12 cellular contexts compared by ENCODE assay signal in the genomic region with DNA sequence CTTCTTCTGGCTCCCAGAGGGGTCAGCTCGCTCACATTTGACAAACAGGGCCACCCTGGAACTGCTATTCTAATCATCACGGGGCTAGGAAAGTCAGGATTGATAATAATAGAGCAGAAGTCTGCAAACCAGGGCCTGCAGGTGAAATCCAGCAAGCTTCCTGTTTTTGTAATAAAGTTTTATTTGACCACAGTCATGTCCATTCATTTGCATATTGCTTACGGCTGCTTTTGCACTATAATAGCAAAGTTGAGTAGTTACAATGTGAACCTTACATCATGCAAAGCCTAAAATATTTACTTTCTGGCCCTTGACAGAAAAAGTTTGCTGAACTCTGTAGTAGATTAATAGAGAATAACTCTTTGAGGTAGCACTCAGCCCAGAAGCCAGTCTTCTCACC.
DNase-seq lines count a peak whose midpoint lies in the region; ATAC-seq and TF ChIP-seq lines count a peak whose summit lies in the region.
"Had no signal": no experiment of that assay in that cellular context is flagged by ENCODE, and none has a peak within 500 bp of the region (broad histone marks: within the 10 kb centered on the region; RNA-seq: fewer than 3 reads in every experiment).

No MANE protein-coding gene starts in this region.

- H3K4me1 Mint-ChIP-seq in activated CD8-positive, alpha-beta memory T cell treated with anti-CD3 and anti-CD28 coated beads, Interleukin-2, amount 10 ng/mL, durations not matched to agents 7 days and 5 days, result peaks cover 49% of the 10 kb centered on the region
- H3K4me1 Mint-ChIP-seq in chondrocyte (ENCODE audit: low read depth), result peaks cover 12% of the 10 kb centered on the region
- H3K4me1 Mint-ChIP-seq: naive B cell had no signal

- peaks cover 81% of the 10 kb centered on the region for H3K4me1 ChIP-seq in OCI-LY1 (ENCODE audit: insufficient read depth, low read length, severe bottlenecking)

- peak overlapping the region; percentile 47 for H3K4me2 ChIP-seq in OCI-LY1 (ENCODE audit: low read length)

- no peak for ATAC-seq in activated CD8-positive, alpha-beta memory T cell treated with anti-CD3 and anti-CD28 coated beads, Interleukin-2, amount 10 ng/mL, durations not matched to agents 7 days and 5 days
- ATAC-seq in HG02943 (IDR thresholded peaks at IDR 0.05; ENCODE audit: low read depth, unreplicated experiment), result peak; percentile 10
- ATAC-seq: CD8-positive, alpha-beta T cell had no signal

- no peaks in the 10 kb centered on the region for H3K27me3 ChIP-seq in OCI-LY1 (ENCODE audit: insufficient read depth, low read length)

- CTCF ChIA-PET in activated CD8-positive, alpha-beta memory T cell treated with anti-CD3 and anti-CD28 coated beads, Interleukin-2, amount 10 ng/mL, durations not matched to agents 7 days and 5 days (lab: Charles Lee), result interaction anchor here (1.8 to 5.0 kb wide), 2 partner anchors 14 to 21 kb away, joined by 6 to 34 read pairs; no protein-coding TSS in a partner anchor

- H2AFZ ChIP-seq in OCI-LY1 (ENCODE audit: low read length), result peak overlapping the region; percentile 25

- no peak for DNase-seq in activated CD8-positive, alpha-beta memory T cell treated with anti-CD3 and anti-CD28 coated beads, Interleukin-2, amount 10 ng/mL, durations not matched to agents 7 days and 5 days
- no peak for DNase-seq in activated CD8-positive, alpha-beta memory T cell treated with anti-CD3 and anti-CD28 coated beads for 24 hours
- DNase-seq in NCI-H524 treated with DMSO at 0.1 percent for 48 hours (lab: John Stamatoyannopoulos, UW) (no peak), chondrocyte (ENCODE audit: low spot score) (no peak), DMS153 treated with DMSO at 0.1 percent for 48 hours (lab: John Stamatoyannopoulos, UW; ENCODE audit: unreplicated experiment) (no peak), OCI-M1 (lab: John Stamatoyannopoulos, UW) (no peak)
- DNase-seq: CD8-positive, alpha-beta T cell; naive B cell; NCI-H1105 treated with DMSO at 0.1 percent for 48 hours had no signal

- peaks cover 7% of the 10 kb centered on the region for H3K27me3 Mint-ChIP-seq in activated CD8-positive, alpha-beta memory T cell treated with anti-CD3 and anti-CD28 coated beads, Interleukin-2, amount 10 ng/mL, durations not matched to agents 7 days and 5 days
- no peaks in the 10 kb centered on the region for H3K27me3 Mint-ChIP-seq in chondrocyte (ENCODE audit: low read depth)

- no peaks in the 10 kb centered on the region for H4K20me1 ChIP-seq in OCI-LY1 (ENCODE audit: insufficient read depth, low read length)

- peak overlapping the region; percentile 48 for H3K4me3 ChIP-seq in OCI-LY1 (ENCODE audit: low read depth, low read length, poor library complexity, severe bottlenecking)

- peak overlapping the region; percentile 42 for H3K9ac ChIP-seq in OCI-LY1 (ENCODE audit: low read length)

- no peaks in the 10 kb centered on the region for H3K9me2 ChIP-seq in OCI-LY1 (ENCODE audit: low read depth, low read length)

- no peak overlapping the region for H3K4me3 Mint-ChIP-seq in activated CD8-positive, alpha-beta memory T cell treated with anti-CD3 and anti-CD28 coated beads, Interleukin-2, amount 10 ng/mL, durations not matched to agents 7 days and 5 days
- no peak overlapping the region for H3K4me3 Mint-ChIP-seq in chondrocyte (ENCODE audit: unreplicated experiment)
- H3K4me3 Mint-ChIP-seq: CD8-positive, alpha-beta T cell; IgD-negative memory B cell; naive B cell had no signal

- H3K9me3 Mint-ChIP-seq in activated CD8-positive, alpha-beta memory T cell treated with anti-CD3 and anti-CD28 coated beads, Interleukin-2, amount 10 ng/mL, durations not matched to agents 7 days and 5 days (ENCODE audit: low read depth), result no peaks in the 10 kb centered on the region
- H3K9me3 Mint-ChIP-seq in chondrocyte (ENCODE audit: low read depth), result peaks cover 6% of the 10 kb centered on the region
- H3K9me3 Mint-ChIP-seq: CD8-positive, alpha-beta T cell had no signal

- TF ChIP-seq CTCF in OCI-LY1 (IDR thresholded peaks at IDR 0.05; ENCODE audit: low read length) (no peak), chondrocyte (IDR thresholded peaks at IDR 0.05) (no peak)

- H3K9me3 ChIP-seq in OCI-LY1 (ENCODE audit: low read length), result no peaks in the 10 kb centered on the region; the same call in 1 of the 2 replicates

- H3F3A ChIP-seq in OCI-LY1 (ENCODE audit: insufficient read depth, low read length), result no peaks in the 10 kb centered on the region

- H3K79me2 ChIP-seq in OCI-LY1 (ENCODE audit: insufficient read depth, low read length), result no peaks in the 10 kb centered on the region

- peak overlapping the region; percentile 95 for H3K27ac ChIP-seq in OCI-LY1 (ENCODE audit: low read depth, low read length, poor library complexity, severe bottlenecking)

- H3K36me3 Mint-ChIP-seq in activated CD8-positive, alpha-beta memory T cell treated with anti-CD3 and anti-CD28 coated beads, Interleukin-2, amount 10 ng/mL, durations not matched to agents 7 days and 5 days, result peaks cover 1% of the 10 kb centered on the region
- H3K36me3 Mint-ChIP-seq in chondrocyte (ENCODE audit: low read depth), result no peaks in the 10 kb centered on the region
- H3K36me3 Mint-ChIP-seq: CD8-positive, alpha-beta T cell; IgD-negative memory B cell; naive B cell had no signal

- H3K27ac Mint-ChIP-seq in activated CD8-positive, alpha-beta memory T cell treated with anti-CD3 and anti-CD28 coated beads, Interleukin-2, amount 10 ng/mL, durations not matched to agents 7 days and 5 days, result peak overlapping the region; percentile 63
- H3K27ac Mint-ChIP-seq in chondrocyte (ENCODE audit: unreplicated experiment), result no peak overlapping the region
- H3K27ac Mint-ChIP-seq: CD8-positive, alpha-beta T cell; IgD-negative memory B cell; naive B cell had no signal

- no peaks in the 10 kb centered on the region for H3K36me3 ChIP-seq in OCI-LY1 (ENCODE audit: insufficient read depth, low read length)
